ENCODE assay signal across 8 cellular contexts in genomic region chr3:119463171-119464169, GRCh38. TPM values are rescaled to one million over a fixed set of nuclear protein-coding genes. Genes with fewer than 3 reads are reported as not detected.
DNase-seq lines count a peak whose midpoint lies in the region; ATAC-seq and TF ChIP-seq lines count a peak whose summit lies in the region.

Gene TMEM39A (minus strand): TSS chr3:119463615. CDS start chr3:119462074, 1,541 bp downstream.

- TF ChIP-seq POLR2A in GM15510 (IDR thresholded peaks at IDR 0.05; ENCODE audit: borderline replicate concordance, extremely low read depth, insufficient read length) = peak; percentile 97

- peak; percentile 20 for TF ChIP-seq CTCF in upper lobe of right lung (IDR thresholded peaks at IDR 0.05)

- no peaks in the 10 kb centered on the region for H3K27me3 ChIP-seq in upper lobe of right lung

- intact Hi-C loops in left cardiac atrium (cut with DNase I) = loop anchor here in 1 of 2 donors (10.0 kb wide), 1 partner anchor 169 kb away; the partner anchor contains the start of gene ARHGAP31
- intact Hi-C loops in posterior vena cava (cut with DNase I) = no loop called here
- intact Hi-C loops in upper lobe of right lung (cut with DNase I) = no loop called here

- no peaks in the 10 kb centered on the region for H3K27me3 Mint-ChIP-seq in T-helper 17 cell

- H3K36me3 Mint-ChIP-seq in T-helper 17 cell (ENCODE audit: low read depth) = no peaks in the 10 kb centered on the region

- peaks cover 31% of the 10 kb centered on the region for H3K36me3 ChIP-seq in upper lobe of right lung

- DNase-seq in NCI-H1694 treated with DMSO at 0.1 percent for 48 hours (lab: John Stamatoyannopoulos, UW) = peak; percentile 91
- DNase-seq in T-helper 17 cell = peak; percentile 97 to 98 (median 97)
- DNase-seq in amygdala (lab: John Stamatoyannopoulos, UW) = peak; percentile 90 to 100 (median 97)
- DNase-seq in left cardiac atrium = peak; percentile 100
- DNase-seq in posterior vena cava (ENCODE audit: low spot score) = peak; percentile 100
- DNase-seq in upper lobe of right lung = peak; percentile 100

- H3K4me3 Mint-ChIP-seq in T-helper 17 cell = peak within 1 kb of the TSS; percentile 94

- H3K27ac Mint-ChIP-seq in T-helper 17 cell = peak within 1 kb of the TSS; percentile 93

- peaks cover 25% of the 10 kb centered on the region for H3K4me1 Mint-ChIP-seq in T-helper 17 cell

- H3K9me3 ChIP-seq in T-helper 17 cell (ENCODE audit: control insufficient read depth, low read length, poor library complexity, severe bottlenecking) = no peaks in the 10 kb centered on the region
- H3K9me3 ChIP-seq in upper lobe of right lung = no peaks in the 10 kb centered on the region

- H3K27ac ChIP-seq in upper lobe of right lung = peak within 1 kb of the TSS; percentile 91

- ATAC-seq in HG02885 (IDR thresholded peaks at IDR 0.05; ENCODE audit: poor library complexity, unreplicated experiment) = peak; percentile 91
- peak; percentile 87 for ATAC-seq in T-helper 17 cell
- ATAC-seq in left cardiac atrium = peak; percentile 96 to 97
- ATAC-seq in upper lobe of right lung = peak; percentile 99

- peak within 1 kb of the TSS; percentile 70 for H3K4me3 ChIP-seq in upper lobe of right lung

- H3K4me1 ChIP-seq in upper lobe of right lung = peaks cover 25% of the 10 kb centered on the region

RNA-seq across cellular contexts. Expression of gene TMEM39A, which starts in this region (rescaled TPM):
- total RNA-seq in T-helper 17 cell = 10 to 100 TPM; 65.8 to 70.6 TPM
- total RNA-seq in left cardiac atrium = 10 to 100 TPM; 27.0 to 40.5 TPM
- 10 to 100 TPM; 34.3 to 36.7 TPM for total RNA-seq in posterior vena cava
- total RNA-seq in upper lobe of right lung = 48.2 TPM

Comparison
In these comparisons a context has a peak if more than half of its experiments do, and no peak if none do; other contexts are left out.
1. Peak in every context shown above with its lines: DNase-seq, ATAC-seq, H3K4me3 ChIP-seq and H3K27ac ChIP-seq.